ENCODE assay signal across 8 cellular contexts in genomic region chr2:18559941-18560796, GRCh38. TPM values are rescaled to one million over a fixed set of nuclear protein-coding genes. Genes with fewer than 3 reads are reported as not detected.
DNase-seq lines count a peak whose midpoint lies in the region; ATAC-seq and TF ChIP-seq lines count a peak whose summit lies in the region.

RDH14 (minus strand) TSS chr2:18560653; CDS start chr2:18560572, 81 bp downstream.

- DNase-seq in GM12864 (ENCODE audit: low read depth) (peak; percentile 84), NCI-H1417 (lab: John Stamatoyannopoulos, UW) (peak; percentile 97 to 99 (median 98)), SW 1271 (lab: John Stamatoyannopoulos, UW) (peak; percentile 83 to 96), Right ventricle myocardium inferior (ENCODE audit: missing footprints) (peak; percentile 94), ovary (peak; percentile 96 to 98 (median 97)), thyroid gland (peak; percentile 97 to 98)
- peak; percentile 88 for DNase-seq in activated naive CD8-positive, alpha-beta T cell treated with anti-CD3 and anti-CD28 coated beads, Interleukin-2, amount 50 U/mL, for 16 hours (ENCODE audit: low read depth, low spot score)

- ATAC-seq in HG02759 (IDR thresholded peaks at IDR 0.05; ENCODE audit: unreplicated experiment) (peak; percentile 93), Right ventricle myocardium inferior (peak; percentile 98)

- peak within 1 kb of the TSS; percentile 94 for H3K4me3 ChIP-seq in GM12864 (ENCODE audit: low read depth, low read length)
- H3K4me3 ChIP-seq in ovary: peak within 1 kb of the TSS; percentile 93
- peak within 1 kb of the TSS; percentile 38 to 95 (median 66) for H3K4me3 ChIP-seq in thyroid gland (replicated peaks in 1 of 3)

- TF ChIP-seq EP300 in ovary (IDR thresholded peaks at IDR 0.05): no peak

- TF ChIP-seq POLR2A in ovary (IDR thresholded peaks at IDR 0.05): peak; percentile 62
- TF ChIP-seq POLR2A in thyroid gland (IDR thresholded peaks at IDR 0.05): peak in 1 of 2 donors; percentile 77

- no peaks in the 10 kb centered on the region for H3K9me3 ChIP-seq in ovary
- no peaks in the 10 kb centered on the region for H3K9me3 ChIP-seq in thyroid gland

- WGBS in ovary, 3 donors: 0 to 1% (median 0%) methylated on average over 52 to 84 of the region's 84 CpGs
- 1 to 2% methylated on average over 13 to 22 of the region's 84 CpGs for WGBS in thyroid gland, 2 donors

- TF ChIP-seq CTCF in GM12864 (IDR thresholded peaks at IDR 0.05; ENCODE audit: low read depth, low read length, missing control alignments) (no peak), ovary (IDR thresholded peaks at IDR 0.05) (peak in 2 of 3 donors; percentile 33 to 50), thyroid gland (IDR thresholded peaks at IDR 0.05) (peak in 2 of 6 experiments; percentile 5 to 9)

- peak within 1 kb of the TSS; percentile 67 to 91 for H3K27ac ChIP-seq in ovary
- H3K27ac ChIP-seq in thyroid gland: peak within 1 kb of the TSS; percentile 94 to 99 (median 94)

- no peaks in the 10 kb centered on the region for H3K27me3 ChIP-seq in ovary
- no peaks in the 10 kb centered on the region for H3K27me3 ChIP-seq in thyroid gland

- no peaks in the 10 kb centered on the region for H3K36me3 ChIP-seq in ovary
- peaks cover 4% of the 10 kb centered on the region in 2 donors for H3K36me3 ChIP-seq in thyroid gland

- H3K4me1 ChIP-seq in ovary (ENCODE audit: insufficient read depth) (peaks cover 7% of the 10 kb centered on the region), thyroid gland (peaks cover 7 to 22% of the 10 kb centered on the region in 2 donors)

- intact Hi-C loops in Right ventricle myocardium inferior (cut with DNase I): loop anchor here (1.0 kb wide), 1 partner anchor 35 kb away; no protein-coding TSS in a partner anchor
- intact Hi-C loops in ovary (cut with DNase I): no loop called here
- intact Hi-C loops in thyroid gland (cut with DNase I): loop anchor here (5.0 kb wide), 1 partner anchor 792 kb away; no protein-coding TSS in a partner anchor

RNA-seq across cellular contexts. Expression of gene RDH14, which starts in this region (rescaled TPM):
- total RNA-seq in Right ventricle myocardium inferior: 46.3 TPM
- total RNA-seq in ovary: 10 to 100 TPM; 16.0 to 27.5 (median 20.0) TPM
- polyA plus RNA-seq in ovary: 10 to 100 TPM; 18.4 to 27.9 TPM
- 10 to 100 TPM; 34.3 to 58.3 (median 44.4) TPM for total RNA-seq in thyroid gland

Comparison
In these comparisons a context has a peak if more than half of its experiments do, and no peak if none do; other contexts are left out.
1. Peak in every context shown above with its lines: DNase-seq, ATAC-seq, H3K4me3 ChIP-seq and H3K27ac ChIP-seq.
2. intact Hi-C loops: an anchor here in Right ventricle myocardium inferior (1.0 kb wide) and thyroid gland (5.0 kb wide); none called in ovary.